Comparison of ENCODE assay signal across 24 cellular contexts in genomic region chr20:39378781-39379180, GRCh38.
DNase-seq lines count a peak whose midpoint lies in the region; ATAC-seq and TF ChIP-seq lines count a peak whose summit lies in the region.
"Had no signal": no experiment of that assay in that cellular context is flagged by ENCODE, and none has a peak within 500 bp of the region (broad histone marks: within the 10 kb centered on the region; RNA-seq: fewer than 3 reads in every experiment).

No MANE protein-coding gene starts in this region.

- H3K36me3 Mint-ChIP-seq in nephron progenitor cell (ENCODE audit: low read depth): no peaks in the 10 kb centered on the region
- no peaks in the 10 kb centered on the region for H3K36me3 Mint-ChIP-seq in stimulated activated memory B cell treated with anti-CD40 and anti-IgM and Interleukin-4, amounts not matched to agents 10 μg/mL and 1 μg/mL and 100 μg/mL, for 72 hours
- no peaks in the 10 kb centered on the region for H3K36me3 Mint-ChIP-seq in activated naive CD4-positive, alpha-beta T cell treated with anti-CD3 and anti-CD28 coated beads for 36 hours (ENCODE audit: low read depth)
- H3K36me3 Mint-ChIP-seq: CD8-positive, alpha-beta memory T cell had no signal

- peaks cover 5% of the 10 kb centered on the region for H3K9me3 Mint-ChIP-seq in nephron progenitor cell
- no peaks in the 10 kb centered on the region for H3K9me3 Mint-ChIP-seq in stimulated activated memory B cell treated with anti-CD40 and anti-IgM and Interleukin-4, amounts not matched to agents 10 μg/mL and 1 μg/mL and 100 μg/mL, for 72 hours
- H3K9me3 Mint-ChIP-seq in activated naive CD4-positive, alpha-beta T cell treated with anti-CD3 and anti-CD28 coated beads for 36 hours: no peaks in the 10 kb centered on the region
- H3K9me3 Mint-ChIP-seq: CD8-positive, alpha-beta memory T cell had no signal

- CTCF ChIA-PET in activated naive CD4-positive, alpha-beta T cell treated with anti-CD3 and anti-CD28 coated beads for 36 hours (lab: Charles Lee): no interaction called here

- H3K9me3 ChIP-seq in left ventricle myocardium inferior (replicated peaks): peaks cover 1% of the 10 kb centered on the region
- H3K9me3 ChIP-seq: SK-N-SH had no signal

- peak overlapping the region; percentile 63 for H3K27ac ChIP-seq in left ventricle myocardium inferior (replicated peaks)
- H3K27ac ChIP-seq: C4-2B, HL-60 had no signal

- no peaks in the 10 kb centered on the region for H3K4me1 ChIP-seq in left ventricle myocardium inferior

- H3K4me3 Mint-ChIP-seq in nephron progenitor cell: peak overlapping the region; percentile 7
- H3K4me3 Mint-ChIP-seq in stimulated activated memory B cell treated with anti-CD40 and anti-IgM and Interleukin-4, amounts not matched to agents 10 μg/mL and 1 μg/mL and 100 μg/mL, for 72 hours: no peak overlapping the region
- H3K4me3 Mint-ChIP-seq in activated naive CD4-positive, alpha-beta T cell treated with anti-CD3 and anti-CD28 coated beads for 36 hours: no peak overlapping the region
- H3K4me3 Mint-ChIP-seq: B cell; CD8-positive, alpha-beta memory T cell had no signal

- peaks cover 20% of the 10 kb centered on the region for H3K27me3 Mint-ChIP-seq in nephron progenitor cell (ENCODE audit: low read depth, poor library complexity)
- no peaks in the 10 kb centered on the region for H3K27me3 Mint-ChIP-seq in stimulated activated memory B cell treated with anti-CD40 and anti-IgM and Interleukin-4, amounts not matched to agents 10 μg/mL and 1 μg/mL and 100 μg/mL, for 72 hours
- H3K27me3 Mint-ChIP-seq in activated naive CD4-positive, alpha-beta T cell treated with anti-CD3 and anti-CD28 coated beads for 36 hours (ENCODE audit: low read depth): no peaks in the 10 kb centered on the region

- no peak overlapping the region for H3K27ac Mint-ChIP-seq in nephron progenitor cell
- no peak overlapping the region for H3K27ac Mint-ChIP-seq in stimulated activated memory B cell treated with anti-CD40 and anti-IgM and Interleukin-4, amounts not matched to agents 10 μg/mL and 1 μg/mL and 100 μg/mL, for 72 hours
- H3K27ac Mint-ChIP-seq in activated naive CD4-positive, alpha-beta T cell treated with anti-CD3 and anti-CD28 coated beads for 36 hours: no peak overlapping the region
- H3K27ac Mint-ChIP-seq: B cell; CD8-positive, alpha-beta memory T cell had no signal

- no peak overlapping the region for H3K4me3 ChIP-seq in left ventricle myocardium inferior

- DNase-seq in Right ventricle myocardium superior: peak; percentile 62
- DNase-seq in left ventricle myocardium inferior: peak; percentile 39
- DNase-seq in nephron progenitor cell: no peak
- DNase-seq in activated naive CD4-positive, alpha-beta T cell treated with anti-CD3 and anti-CD28 coated beads for 36 hours: no peak
- no peak for DNase-seq in NK-92 treated with Interleukin-12 subunit alpha and Interleukin-12 subunit beta, amount 100 ng/mL, for 24 hours (lab: John Stamatoyannopoulos, UW)
- DNase-seq: CD8-positive, alpha-beta memory T cell; DMS 273 treated with DMSO at 0.1 percent for 48 hours; DMS79; EL; GDM1; NCI-H1092; NCI-H1417 treated with DMSO at 0.1 percent for 48 hours; NCI-H1694 treated with DMSO at 0.1 percent for 48 hours; NCI-H2081; NCI-H2227 treated with DMSO at 0.1 percent for 48 hours; NCI-H69; SK-N-SH had no signal

- no peaks in the 10 kb centered on the region for H3K27me3 ChIP-seq in left ventricle myocardium inferior (ENCODE audit: low read depth)

- intact Hi-C loops in Right ventricle myocardium superior (cut with DNase I) (no loop called here), left ventricle myocardium inferior (cut with micrococcal nuclease) (no loop called here)
- intact Hi-C loops in activated naive CD4-positive, alpha-beta T cell treated with anti-CD3 and anti-CD28 coated beads for 36 hours (cut with micrococcal nuclease): no loop called here

- H3K36me3 ChIP-seq in left ventricle myocardium inferior: no peaks in the 10 kb centered on the region

- TF ChIP-seq CTCF in left ventricle myocardium inferior (IDR thresholded peaks at IDR 0.05; ENCODE audit: borderline replicate concordance) (no peak), nephron progenitor cell (IDR thresholded peaks at IDR 0.05) (no peak)

- peaks cover 11% of the 10 kb centered on the region for H3K4me1 Mint-ChIP-seq in nephron progenitor cell
- H3K4me1 Mint-ChIP-seq in stimulated activated memory B cell treated with anti-CD40 and anti-IgM and Interleukin-4, amounts not matched to agents 10 μg/mL and 1 μg/mL and 100 μg/mL, for 72 hours: no peaks in the 10 kb centered on the region
- no peaks in the 10 kb centered on the region for H3K4me1 Mint-ChIP-seq in activated naive CD4-positive, alpha-beta T cell treated with anti-CD3 and anti-CD28 coated beads for 36 hours (ENCODE audit: low read depth)
- H3K4me1 Mint-ChIP-seq: B cell; CD8-positive, alpha-beta memory T cell had no signal

- ATAC-seq in Right ventricle myocardium superior (ENCODE audit: poor library complexity) (peak; percentile 85), HG03025 (IDR thresholded peaks at IDR 0.05; ENCODE audit: low FRiP score, unreplicated experiment) (no peak)
- ATAC-seq in stimulated activated memory B cell treated with anti-CD40 and anti-IgM and Interleukin-4, amounts not matched to agents 10 μg/mL and 1 μg/mL and 100 μg/mL, for 72 hours: peak; percentile 24
- ATAC-seq: HCT116, Panc1 had no signal

Comparison
In these comparisons a context has a peak if more than half of its experiments do, and no peak if none do; other contexts are left out.
1. DNase-seq: peak in Right ventricle myocardium superior (single experiment) and left ventricle myocardium inferior (single experiment); none in nephron progenitor cell (single experiment), activated naive CD4-positive, alpha-beta T cell treated with anti-CD3 and anti-CD28 coated beads for 36 hours (single experiment) and NK-92 treated with Interleukin-12 subunit alpha and Interleukin-12 subunit beta, amount 100 ng/mL, for 24 hours (single experiment).